19 cellular contexts compared by ENCODE assay signal in genomic region chr5:120372899-120373298, GRCh38.
DNase-seq lines count a peak whose midpoint lies in the region; ATAC-seq and TF ChIP-seq lines count a peak whose summit lies in the region.
"Had no signal": no experiment of that assay in that cellular context is flagged by ENCODE, and none has a peak within 500 bp of the region (broad histone marks: within the 10 kb centered on the region; RNA-seq: fewer than 3 reads in every experiment).

No MANE protein-coding gene starts in this region.

- no peak overlapping the region for H3K9ac ChIP-seq in IMR-90 (ENCODE audit: low read depth, low read length)
- no peak overlapping the region for H3K9ac ChIP-seq in smooth muscle cell (ENCODE audit: low read depth)

- no peak overlapping the region for H3K4ac ChIP-seq in IMR-90 (ENCODE audit: low read depth, low read length)

- H2AFZ ChIP-seq in IMR-90 (replicated peaks; ENCODE audit: low read length, poor library complexity) (no peak overlapping the region), smooth muscle cell (ENCODE audit: low read depth) (no peak overlapping the region)

- no peak overlapping the region for H2BK5ac ChIP-seq in IMR-90 (ENCODE audit: low read depth, low read length, poor library complexity, severe bottlenecking)

- H3K27me3 ChIP-seq in heart left ventricle (no peaks in the 10 kb centered on the region), IMR-90 (ENCODE audit: control insufficient read depth, insufficient read depth, low read length) (no peaks in the 10 kb centered on the region), smooth muscle cell (ENCODE audit: low read depth) (no peaks in the 10 kb centered on the region)
- H3K27me3 ChIP-seq: BE2C, Peyer's patch had no signal

- peak overlapping the region in 1 of 2 experiments; percentile 13; a peak in 1 of 4 replicates for H4K8ac ChIP-seq in IMR-90 (ENCODE audit: low read depth in 2 of 2, low read length in 2 of 2)

- H4K20me1 ChIP-seq in IMR-90 (ENCODE audit: insufficient read depth, low read length) (no peaks in the 10 kb centered on the region), smooth muscle cell (ENCODE audit: low read depth) (no peaks in the 10 kb centered on the region)

- no TSS peak for BruUV-seq in IMR-90 (replicated peaks; lab: Mats Ljungman, UMichigan)

- no peaks in the 10 kb centered on the region for H3K79me1 ChIP-seq in IMR-90 (ENCODE audit: low read depth in 1 of 2, low read length in 2 of 2)

- H3K14ac ChIP-seq in IMR-90 (replicated peaks; ENCODE audit: low read depth, low read length) = peak overlapping the region; percentile 25; the same call in 1 of the 2 replicates

- H3K27ac ChIP-seq in heart left ventricle (peak overlapping the region in 4 of 12 donors; percentile 8 to 47 (median 22)), IMR-90 (ENCODE audit: insufficient read depth, low read length) (no peak overlapping the region), smooth muscle cell (ENCODE audit: low read depth) (peak overlapping the region; percentile 32)
- H3K27ac ChIP-seq: 22Rv1, Peyer's patch had no signal

- 63 to 70% (median 66%) methylated on average over 3 of the region's 3 CpGs for WGBS in heart left ventricle, 4 donors
- 57% methylated on average over 1 of the region's 3 CpGs; no CpG with 5 or more reads in 1 of the 2 experiments for WGBS in IMR-90 (ENCODE audit: extremely low coverage in 2 of 2, insufficient read length in 1 of 2), 2 experiments
- WGBS in smooth muscle cell (ENCODE audit: low lambda C conversion rate) = 60% methylated on average over 3 of the region's 3 CpGs

- H3K79me2 ChIP-seq in smooth muscle cell (ENCODE audit: low read depth) = no peaks in the 10 kb centered on the region

- TF ChIP-seq POLR2A in heart left ventricle (IDR thresholded peaks at IDR 0.05) = no peak
- TF ChIP-seq POLR2A in IMR-90 (IDR thresholded peaks at IDR 0.05; ENCODE audit: low read depth, low read length) = no peak

- CTCF ChIA-PET in IMR-90 (lab: Yijun Ruan, JAX) = no interaction called here

- H2AK9ac ChIP-seq in IMR-90 (replicated peaks; ENCODE audit: low read depth, low read length, poor library complexity) = no peak overlapping the region

- in situ Hi-C loops in IMR-90 (cut with MboI; ENCODE audit: low sequenced_read_pairs) = no loop called here

- ATAC-seq in heart left ventricle (peak; percentile 39 to 95 (median 74)), IMR-90 (ENCODE audit: low read depth) (no peak), HG03442 (IDR thresholded peaks at IDR 0.05; ENCODE audit: unreplicated experiment) (no peak), omental fat pad (ENCODE audit: low FRiP score) (no peak)
- ATAC-seq: HCT116 had no signal

- H3K4me3 ChIP-seq in heart left ventricle = no peak overlapping the region
- no peak overlapping the region for H3K4me3 ChIP-seq in IMR-90 (ENCODE audit: insufficient read depth, low read depth, low read length)
- no peak overlapping the region for H3K4me3 ChIP-seq in fibroblast of mammary gland (ENCODE audit: control insufficient read depth, low read depth, low read length)
- no peak overlapping the region for H3K4me3 ChIP-seq in smooth muscle cell
- H3K4me3 ChIP-seq: Peyer's patch had no signal

- no peaks in the 10 kb centered on the region for H3F3A ChIP-seq in smooth muscle cell (ENCODE audit: low read depth)

- no peak overlapping the region for H4K91ac ChIP-seq in IMR-90 (ENCODE audit: insufficient read depth, low read depth, low read length)

- no peak overlapping the region for H2BK20ac ChIP-seq in IMR-90 (ENCODE audit: low read depth, low read length)

- POLR2A ChIA-PET in IMR-90 (lab: Charles Lee; ENCODE audit: unreplicated experiment) = no interaction called here

- H2AK5ac ChIP-seq in IMR-90 (ENCODE audit: low read depth, low read length) = no peak overlapping the region

- 0 out of 2 replicates have a peak, but pooled peaks cover 4% of the 10 kb centered on the region for H3K9me1 ChIP-seq in IMR-90 (ENCODE audit: insufficient read depth, low read length)

- DNase-seq in heart left ventricle (peak in 2 of 5 donors; percentile 18 to 38), cardiac septum (ENCODE audit: low spot score) (no peak), IMR-90 (no peak), fibroblast of mammary gland (ENCODE audit: low read depth) (peak; percentile 62), smooth muscle cell (lab: John Stamatoyannopoulos, UW; ENCODE audit: unreplicated experiment) (no peak), GM03348 (ENCODE audit: low spot score) (no peak), omental fat pad (ENCODE audit: low spot score) (no peak)
- DNase-seq: BE2C, GOT3, MV-4-11, NCI-H1694, NCI-H2081, NCI-H2171, NCI-H446, NCI-H526, Peyer's patch had no signal

- H2BK15ac ChIP-seq in IMR-90 (ENCODE audit: low read depth, low read length) = no peak overlapping the region

- peaks cover 0 to 3% (median 0%) of the 10 kb centered on the region in 12 donors for H3K9me3 ChIP-seq in heart left ventricle
- no peaks in the 10 kb centered on the region for H3K9me3 ChIP-seq in IMR-90 (ENCODE audit: control insufficient read depth, insufficient read depth, low read length)
- H3K9me3 ChIP-seq in smooth muscle cell (replicated peaks; ENCODE audit: low read depth) = no peaks in the 10 kb centered on the region
- H3K9me3 ChIP-seq: BE2C, Peyer's patch had no signal

- no peak for TF ChIP-seq CTCF in heart left ventricle (IDR thresholded peaks at IDR 0.05)
- TF ChIP-seq CTCF in IMR-90 (conservative IDR thresholded peaks at IDR 0.05; ENCODE audit: low read depth, low read length) = no peak
- no peak for TF ChIP-seq CTCF in fibroblast of mammary gland (conservative IDR thresholded peaks at IDR 0.05; ENCODE audit: control insufficient read depth, insufficient read depth, low read depth, low read length)
- no peak for TF ChIP-seq CTCF in smooth muscle cell (IDR thresholded peaks at IDR 0.05; ENCODE audit: borderline replicate concordance, insufficient read depth, poor library complexity, severe bottlenecking)
- TF ChIP-seq CTCF in omental fat pad (IDR thresholded peaks at IDR 0.05) = no peak

- H3K18ac ChIP-seq in IMR-90 (ENCODE audit: low read depth, low read length) = no peak overlapping the region; the same call in 1 of the 2 replicates

- peaks cover 0 to 9% (median 0%) of the 10 kb centered on the region in 12 donors for H3K4me1 ChIP-seq in heart left ventricle
- peaks cover 2% of the 10 kb centered on the region; the same call in 1 of the 2 replicates for H3K4me1 ChIP-seq in IMR-90 (ENCODE audit: control insufficient read depth, insufficient read depth, low read length)
- no peaks in the 10 kb centered on the region for H3K4me1 ChIP-seq in smooth muscle cell (ENCODE audit: low read depth)
- H3K4me1 ChIP-seq: BE2C, Peyer's patch had no signal

- no peak overlapping the region for H2BK120ac ChIP-seq in IMR-90 (ENCODE audit: low read depth, low read length)

- no peak overlapping the region for H3K56ac ChIP-seq in IMR-90 (ENCODE audit: extremely low read depth, insufficient read depth, low read length)

- dilution Hi-C loops in IMR-90 (cut with HindIII; ENCODE audit: low sequenced_read_pairs, unreplicated experiment) = no loop called here

- intact Hi-C loops in heart left ventricle (cut with DNase I) = no loop called here
- intact Hi-C loops in cardiac septum (cut with DNase I) = loop anchor here (2.0 kb wide), 1 partner anchor 16 kb away; no protein-coding TSS in a partner anchor
- intact Hi-C loops in IMR-90 (cut with micrococcal nuclease) = no loop called here

- no peak for TF ChIP-seq RAD21 in IMR-90 (IDR thresholded peaks at IDR 0.05; ENCODE audit: low read length)

- H3K23ac ChIP-seq in IMR-90 (ENCODE audit: low read depth, low read length) = peak overlapping the region; percentile 38; the same call in 1 of the 2 replicates

- no peak overlapping the region for H3K4me2 ChIP-seq in IMR-90 (ENCODE audit: low read depth, low read length)
- H3K4me2 ChIP-seq in smooth muscle cell = no peak overlapping the region

- no peaks in the 10 kb centered on the region for H3K36me3 ChIP-seq in heart left ventricle
- H3K36me3 ChIP-seq in IMR-90 (ENCODE audit: control insufficient read depth, insufficient read depth, low read length) = no peaks in the 10 kb centered on the region
- H3K36me3 ChIP-seq in smooth muscle cell (ENCODE audit: low read depth) = no peaks in the 10 kb centered on the region
- H3K36me3 ChIP-seq: BE2C, Peyer's patch had no signal

- H4K5ac ChIP-seq in IMR-90 (ENCODE audit: low read depth, low read length) = no peak overlapping the region

TF ChIP-seq in IMR-90, 13 proteins besides CTCF, POLR2A, EP300 and RAD21:
- TF ChIP-seq MXI1 (IDR thresholded peaks at IDR 0.05; ENCODE audit: borderline replicate concordance, low read depth, low read length) (no peak), RCOR1 (IDR thresholded peaks at IDR 0.05; ENCODE audit: insufficient replicate concordance, low read length) (no peak), RFX5 (IDR thresholded peaks at IDR 0.05; ENCODE audit: low read depth, low read length) (no peak), CHD1 (IDR thresholded peaks at IDR 0.05; ENCODE audit: low read depth, low read length) (no peak), NFE2L2 (IDR thresholded peaks at IDR 0.05; ENCODE audit: low read depth, low read length) (no peak), SMC3 (IDR thresholded peaks at IDR 0.05; ENCODE audit: low read depth, low read length) (no peak), MAZ (IDR thresholded peaks at IDR 0.05; ENCODE audit: borderline replicate concordance, low read depth, low read length) (no peak), USF2 (IDR thresholded peaks at IDR 0.05; ENCODE audit: low read depth, low read length) (no peak), BHLHE40 (IDR thresholded peaks at IDR 0.05; ENCODE audit: low read depth, low read length) (no peak), MAFK (IDR thresholded peaks at IDR 0.05; ENCODE audit: low read depth, low read length) (no peak), FOS (IDR thresholded peaks at IDR 0.05; ENCODE audit: low read depth, low read length) (no peak), ELK1 (IDR thresholded peaks at IDR 0.05; ENCODE audit: borderline replicate concordance, low read depth, low read length) (no peak), CEBPB (IDR thresholded peaks at IDR 0.05; ENCODE audit: low read depth, low read length) (no peak)

Comparison
In these comparisons a context has a peak if more than half of its experiments do, and no peak if none do; other contexts are left out.
1. ATAC-seq: peak in heart left ventricle (4 of 4); none in IMR-90 (single experiment), HG03442 (single experiment) and omental fat pad (single experiment).